9 cellular contexts compared by ENCODE assay signal in the genomic region with DNA sequence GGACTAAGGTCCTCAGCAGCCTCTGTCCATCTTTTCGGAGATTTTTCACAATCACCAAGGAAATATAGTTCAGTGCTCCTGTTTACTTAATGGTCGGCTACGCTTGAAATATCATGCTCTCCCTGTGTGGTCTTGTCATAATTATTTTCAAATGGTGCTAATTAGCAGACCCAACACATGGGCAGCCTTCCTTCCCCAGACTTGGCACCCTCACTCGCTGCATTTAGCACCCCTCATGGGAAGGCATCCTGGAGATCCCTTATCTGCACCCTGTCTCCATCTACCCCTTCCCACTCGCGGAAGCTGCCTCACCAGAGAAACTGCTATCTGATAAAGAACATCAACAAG.
"Had no signal": no experiment of that assay in that cellular context is flagged by ENCODE, and none has a peak within 500 bp of the region (broad histone marks: within the 10 kb centered on the region; RNA-seq: fewer than 3 reads in every experiment).

No MANE protein-coding gene starts in this region.

- FAIRE-seq: colon had no signal

- DNase-seq: cortex of kidney, gastrocnemius medialis, heart left ventricle, T1000 had no signal

- H3K9me3 ChIP-seq: adrenal gland, body of pancreas, esophagus muscularis mucosa, gastrocnemius medialis, heart left ventricle had no signal

- ATAC-seq: gastrocnemius medialis had no signal

- H3K36me3 ChIP-seq: adrenal gland, esophagus muscularis mucosa, gastrocnemius medialis, heart left ventricle had no signal

- H3K27me3 ChIP-seq: adrenal gland, body of pancreas, esophagus muscularis mucosa, foreskin keratinocyte, gastrocnemius medialis had no signal

- H3K4me3 ChIP-seq: adrenal gland, body of pancreas, esophagus muscularis mucosa, gastrocnemius medialis, heart left ventricle had no signal

- H3K4me1 ChIP-seq: adrenal gland, body of pancreas, foreskin keratinocyte, gastrocnemius medialis had no signal

- H3K27ac ChIP-seq: adrenal gland, body of pancreas, esophagus muscularis mucosa, foreskin keratinocyte, gastrocnemius medialis had no signal
